In the genomic region with DNA sequence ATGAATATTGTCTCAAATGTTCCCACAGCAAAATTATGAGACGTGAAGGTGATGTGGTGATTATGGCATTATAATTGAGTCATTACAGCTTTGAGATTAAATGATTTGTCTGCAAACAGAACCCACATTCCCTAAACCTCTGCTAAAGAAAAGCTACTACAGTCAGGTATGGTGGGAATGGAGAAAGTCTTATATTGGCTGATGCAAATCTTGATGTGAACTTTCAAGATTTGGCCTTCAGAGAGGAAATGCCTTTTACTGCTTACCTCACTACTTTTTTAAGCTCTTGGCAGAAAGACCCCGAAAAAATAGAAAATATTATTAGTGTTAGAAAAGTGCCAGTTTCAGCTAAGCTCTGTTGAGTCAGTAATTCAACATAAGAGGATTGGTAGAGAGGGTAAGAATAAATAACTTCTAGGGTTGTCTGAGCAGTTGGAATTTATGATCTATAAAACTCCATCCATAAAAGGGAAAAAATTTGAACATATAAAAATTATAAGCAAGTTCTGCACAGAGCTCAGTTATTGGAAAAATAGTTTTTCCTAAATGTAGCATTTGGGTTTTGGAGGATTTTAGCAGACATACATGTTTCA, we compare ENCODE assay signal across 30 cellular contexts.
"Had no signal": no experiment of that assay in that cellular context is flagged by ENCODE, and none has a peak within 500 bp of the region (broad histone marks: within the 10 kb centered on the region; RNA-seq: fewer than 3 reads in every experiment).

No MANE protein-coding gene starts in this region.

- H3K9me3 ChIP-seq: breast epithelium, esophagus muscularis mucosa, gastroesophageal sphincter had no signal

- H3K36me3 ChIP-seq: breast epithelium, cardiac muscle cell, esophagus muscularis mucosa, gastroesophageal sphincter had no signal

- DNase-seq: activated B cell treated with CpG ODN at 0.5 μM for 24 hours; activated CD4-positive, alpha-beta T cell treated with anti-CD3 and anti-CD28 coated beads for 48 hours; activated CD4-positive, alpha-beta T cell treated with anti-CD3 and anti-CD28 coated beads, Interleukin-2, amount 50 U/mL, for 1 hour; activated CD4-positive, alpha-beta T cell treated with anti-CD3 and anti-CD28 coated beads, Interleukin-2, amount 50 U/mL, for 48 hours; activated CD8-positive, alpha-beta memory T cell treated with anti-CD3 and anti-CD28 coated beads for 24 hours; activated CD8-positive, alpha-beta T cell treated with anti-CD3 and anti-CD28 coated beads for 36 hours; activated effector memory CD4-positive, alpha-beta T cell treated with Interleukin-2 at 50 U/mL for 16 hours; activated gamma-delta T cell treated with Interleukin-2 at 50 U/mL for 16 hours; activated naive CD4-positive, alpha-beta T cell treated with anti-CD3 and anti-CD28 coated beads, Interleukin-2, amount 50 U/mL, for 16 hours; activated naive CD4-positive, alpha-beta T cell treated with Interleukin-2 at 50 U/mL for 16 hours; activated T-cell treated with anti-CD3 and anti-CD28 coated beads, Interleukin-2, amount 50 U/mL, for 4 hours; amniotic stem cell; anterior cingulate cortex; central memory CD4-positive, alpha-beta T cell; cerebellar nuclear complex; dorsolateral prefrontal cortex; effector memory CD4-positive, alpha-beta T cell; endodermal cell; foreskin melanocyte; head of caudate nucleus; T-helper 1 cell; T-helper 17 cell had no signal

- H3K27ac ChIP-seq: breast epithelium, cardiac muscle cell, dorsolateral prefrontal cortex, esophagus muscularis mucosa, gastroesophageal sphincter, VCaP had no signal

- ATAC-seq: activated CD4-positive, CD25-positive, alpha-beta regulatory T cell treated with anti-CD3 and anti-CD28 coated beads, Interleukin-2, amount 50 U/mL, for 24 hours; activated CD8-positive, alpha-beta T cell treated with anti-CD3 and anti-CD28 coated beads for 36 hours; activated T-cell treated with anti-CD3 and anti-CD28 coated beads, Interleukin-2, amount 50 U/mL, for 4 hours; activated T-helper 17 cell treated with anti-CD3 and anti-CD28 coated beads, Interleukin-2, amount 50 U/mL, for 72 hours; gastroesophageal sphincter; T-helper 17 cell had no signal

- H3K4me3 ChIP-seq: breast epithelium, cardiac muscle cell, coronary artery, dorsolateral prefrontal cortex, esophagus muscularis mucosa, gastroesophageal sphincter had no signal

- H3K4me1 ChIP-seq: breast epithelium, esophagus muscularis mucosa, gastroesophageal sphincter had no signal

- H3K27me3 ChIP-seq: breast epithelium, cardiac muscle cell, dorsolateral prefrontal cortex, esophagus muscularis mucosa, gastroesophageal sphincter had no signal
